In genomic region chr12:65798903-65799302, GRCh38 we compare ENCODE assay signal across 1 cellular context.
TF ChIP-seq lines count a peak whose summit lies in the region.

No MANE protein-coding gene starts in this region.

TF ChIP-seq in GM23338, 12 proteins besides CTCF, POLR2A, EP300 and RAD21 (continued from another document):
- TF ChIP-seq, protein P1, sequence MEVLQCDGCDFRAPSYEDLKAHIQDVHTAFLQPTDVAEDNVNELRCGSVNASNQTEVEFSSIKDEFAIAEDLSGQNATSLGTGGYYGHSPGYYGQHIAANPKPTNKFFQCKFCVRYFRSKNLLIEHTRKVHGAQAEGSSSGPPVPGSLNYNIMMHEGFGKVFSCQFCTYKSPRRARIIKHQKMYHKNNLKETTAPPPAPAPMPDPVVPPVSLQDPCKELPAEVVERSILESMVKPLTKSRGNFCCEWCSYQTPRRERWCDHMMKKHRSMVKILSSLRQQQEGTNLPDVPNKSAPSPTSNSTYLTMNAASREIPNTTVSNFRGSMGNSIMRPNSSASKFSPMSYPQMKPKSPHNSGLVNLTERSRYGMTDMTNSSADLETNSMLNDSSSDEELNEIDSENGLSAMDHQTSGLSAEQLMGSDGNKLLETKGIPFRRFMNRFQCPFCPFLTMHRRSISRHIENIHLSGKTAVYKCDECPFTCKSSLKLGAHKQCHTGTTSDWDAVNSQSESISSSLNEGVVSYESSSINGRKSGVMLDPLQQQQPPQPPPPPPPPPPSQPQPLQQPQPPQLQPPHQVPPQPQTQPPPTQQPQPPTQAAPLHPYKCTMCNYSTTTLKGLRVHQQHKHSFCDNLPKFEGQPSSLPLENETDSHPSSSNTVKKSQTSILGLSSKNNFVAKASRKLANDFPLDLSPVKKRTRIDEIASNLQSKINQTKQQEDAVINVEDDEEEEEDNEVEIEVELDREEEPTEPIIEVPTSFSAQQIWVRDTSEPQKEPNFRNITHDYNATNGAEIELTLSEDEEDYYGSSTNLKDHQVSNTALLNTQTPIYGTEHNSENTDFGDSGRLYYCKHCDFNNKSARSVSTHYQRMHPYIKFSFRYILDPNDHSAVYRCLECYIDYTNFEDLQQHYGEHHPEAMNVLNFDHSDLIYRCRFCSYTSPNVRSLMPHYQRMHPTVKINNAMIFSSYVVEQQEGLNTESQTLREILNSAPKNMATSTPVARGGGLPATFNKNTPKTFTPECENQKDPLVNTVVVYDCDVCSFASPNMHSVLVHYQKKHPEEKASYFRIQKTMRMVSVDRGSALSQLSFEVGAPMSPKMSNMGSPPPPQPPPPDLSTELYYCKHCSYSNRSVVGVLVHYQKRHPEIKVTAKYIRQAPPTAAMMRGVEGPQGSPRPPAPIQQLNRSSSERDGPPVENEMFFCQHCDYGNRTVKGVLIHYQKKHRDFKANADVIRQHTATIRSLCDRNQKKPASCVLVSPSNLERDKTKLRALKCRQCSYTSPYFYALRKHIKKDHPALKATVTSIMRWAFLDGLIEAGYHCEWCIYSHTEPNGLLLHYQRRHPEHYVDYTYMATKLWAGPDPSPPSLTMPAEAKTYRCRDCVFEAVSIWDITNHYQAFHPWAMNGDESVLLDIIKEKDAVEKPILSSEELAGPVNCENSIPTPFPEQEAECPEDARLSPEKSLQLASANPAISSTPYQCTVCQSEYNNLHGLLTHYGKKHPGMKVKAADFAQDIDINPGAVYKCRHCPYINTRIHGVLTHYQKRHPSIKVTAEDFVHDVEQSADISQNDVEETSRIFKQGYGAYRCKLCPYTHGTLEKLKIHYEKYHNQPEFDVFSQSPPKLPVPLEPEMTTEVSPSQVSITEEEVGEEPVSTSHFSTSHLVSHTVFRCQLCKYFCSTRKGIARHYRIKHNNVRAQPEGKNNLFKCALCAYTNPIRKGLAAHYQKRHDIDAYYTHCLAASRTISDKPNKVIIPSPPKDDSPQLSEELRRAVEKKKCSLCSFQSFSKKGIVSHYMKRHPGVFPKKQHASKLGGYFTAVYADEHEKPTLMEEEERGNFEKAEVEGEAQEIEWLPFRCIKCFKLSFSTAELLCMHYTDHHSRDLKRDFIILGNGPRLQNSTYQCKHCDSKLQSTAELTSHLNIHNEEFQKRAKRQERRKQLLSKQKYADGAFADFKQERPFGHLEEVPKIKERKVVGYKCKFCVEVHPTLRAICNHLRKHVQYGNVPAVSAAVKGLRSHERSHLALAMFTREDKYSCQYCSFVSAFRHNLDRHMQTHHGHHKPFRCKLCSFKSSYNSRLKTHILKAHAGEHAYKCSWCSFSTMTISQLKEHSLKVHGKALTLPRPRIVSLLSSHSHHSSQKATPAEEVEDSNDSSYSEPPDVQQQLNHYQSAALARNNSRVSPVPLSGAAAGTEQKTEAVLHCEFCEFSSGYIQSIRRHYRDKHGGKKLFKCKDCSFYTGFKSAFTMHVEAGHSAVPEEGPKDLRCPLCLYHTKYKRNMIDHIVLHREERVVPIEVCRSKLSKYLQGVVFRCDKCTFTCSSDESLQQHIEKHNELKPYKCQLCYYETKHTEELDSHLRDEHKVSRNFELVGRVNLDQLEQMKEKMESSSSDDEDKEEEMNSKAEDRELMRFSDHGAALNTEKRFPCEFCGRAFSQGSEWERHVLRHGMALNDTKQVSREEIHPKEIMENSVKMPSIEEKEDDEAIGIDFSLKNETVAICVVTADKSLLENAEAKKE (CRISPR knock-in tag; IDR thresholded peaks at IDR 0.05), result peak; percentile 81
- 0 out of 2 replicates have a peak, but pooled peaks have one; percentile 7 for TF ChIP-seq CREB1 (CRISPR knock-in tag; IDR thresholded peaks at IDR 0.05; ENCODE audit: low read depth)
